ENCODE assay signal across 20 cellular contexts in genomic region chr3:8966150-8966819, GRCh38. TPM values are rescaled to one million over a fixed set of nuclear protein-coding genes. Genes with fewer than 3 reads are reported as not detected.
DNase-seq lines count a peak whose midpoint lies in the region; ATAC-seq, FAIRE-seq and TF ChIP-seq lines count a peak whose summit lies in the region.
"Had no signal": no experiment of that assay in that cellular context is flagged by ENCODE, and none has a peak within 500 bp of the region (broad histone marks: within the 10 kb centered on the region; RNA-seq: fewer than 3 reads in every experiment).

No MANE protein-coding gene starts in this region.

- WGBS in K562 (ENCODE audit: insufficient coverage, low coverage, missing lambda C conversion rate), result 28% methylated on average over 2 of the region's 2 CpGs
- 92% methylated on average over 2 of the region's 2 CpGs for WGBS in mesenchymal stem cell

- H2AFZ ChIP-seq in K562 (ENCODE audit: low read depth, low read length), result no peak overlapping the region
- no peak overlapping the region for H2AFZ ChIP-seq in mesenchymal stem cell (ENCODE audit: low read depth, low read length)

- H3K14ac ChIP-seq in mesenchymal stem cell (ENCODE audit: low read length in 2 of 2), result no peak overlapping the region

- H3K9me1 ChIP-seq in K562 (ENCODE audit: control insufficient read depth, insufficient read depth, low read length), result no peaks in the 10 kb centered on the region

- peaks cover 0 to 11% of the 10 kb centered on the region in 2 experiments; a peak in 4 of 5 replicates for H3K4me1 ChIP-seq in K562 (replicated peaks in 1 of 2; ENCODE audit: control insufficient read depth in 2 of 2, insufficient read depth in 2 of 2, low read length in 2 of 2)
- no peaks in the 10 kb centered on the region for H3K4me1 ChIP-seq in mesenchymal stem cell (ENCODE audit: control insufficient read depth, insufficient read depth, low read depth, low read length)

- CTCF ChIA-PET in K562 (lab: Yijun Ruan, JAX; ENCODE audit: low intra/inter-chr PET ratio), result no interaction called here

- no peak for FAIRE-seq in K562 (lab: Jason Lieb, UNC)
- FAIRE-seq: D721Med, H54, HTR-8/SVneo had no signal

- peaks cover 6 to 20% (median 15%) of the 10 kb centered on the region in 3 donors for H3K4me1 Mint-ChIP-seq in IgD-negative memory B cell
- H3K4me1 Mint-ChIP-seq in stimulated activated naive B cell treated with anti-CD40 and anti-IgM and Interleukin-4, amounts not matched to agents 10 μg/mL and 1 μg/mL and 100 μg/mL, for 72 hours, result peaks cover 12 to 30% of the 10 kb centered on the region in 2 donors

- no peak overlapping the region for H3K4me3 Mint-ChIP-seq in IgD-negative memory B cell
- no peak overlapping the region for H3K4me3 Mint-ChIP-seq in stimulated activated naive B cell treated with anti-CD40 and anti-IgM and Interleukin-4, amounts not matched to agents 10 μg/mL and 1 μg/mL and 100 μg/mL, for 72 hours

- peaks cover 4% of the 10 kb centered on the region for H3K79me1 ChIP-seq in mesenchymal stem cell (replicated peaks; ENCODE audit: low read length, poor library complexity, severe bottlenecking)

- no peaks in the 10 kb centered on the region for H3K9me3 Mint-ChIP-seq in IgD-negative memory B cell
- H3K9me3 Mint-ChIP-seq in stimulated activated naive B cell treated with anti-CD40 and anti-IgM and Interleukin-4, amounts not matched to agents 10 μg/mL and 1 μg/mL and 100 μg/mL, for 72 hours, result no peaks in the 10 kb centered on the region
- H3K9me3 Mint-ChIP-seq: CD8-positive, alpha-beta memory T cell had no signal

- TF ChIP-seq POLR2A in K562 (conservative IDR thresholded peaks at IDR 0.05), result no peak

- H3K27ac ChIP-seq in K562 (ENCODE audit: extremely low read depth, low read depth, low read length) (no peak overlapping the region), mesenchymal stem cell (ENCODE audit: low read length, poor library complexity, severe bottlenecking) (no peak overlapping the region)
- H3K27ac ChIP-seq: SK-N-MC had no signal

- no peak overlapping the region for H3K23ac ChIP-seq in mesenchymal stem cell (ENCODE audit: low read length in 2 of 2)

- H4K8ac ChIP-seq in mesenchymal stem cell (ENCODE audit: low read length), result no peak overlapping the region

- no peaks in the 10 kb centered on the region for H3K9me3 ChIP-seq in K562 (replicated peaks; ENCODE audit: control insufficient read depth, insufficient read depth, low read depth, low read length)
- H3K9me3 ChIP-seq in mesenchymal stem cell (ENCODE audit: control insufficient read depth, low read length), result no peaks in the 10 kb centered on the region

- H4K20me1 ChIP-seq in K562 (replicated peaks; ENCODE audit: control insufficient read depth, insufficient read depth, low read length), result no peaks in the 10 kb centered on the region; the same call in 1 of the 2 replicates

- no peak overlapping the region for H3K4ac ChIP-seq in mesenchymal stem cell (ENCODE audit: low read depth in 1 of 2, low read length in 2 of 2)

- H3K9ac ChIP-seq in K562 (ENCODE audit: insufficient read depth in 1 of 2, low read depth in 2 of 2, low read length in 2 of 2), result no peak overlapping the region
- no peak overlapping the region for H3K9ac ChIP-seq in mesenchymal stem cell (ENCODE audit: low read length)

- H3K36me3 ChIP-seq in K562 (ENCODE audit: control insufficient read depth, insufficient read depth, low read length), result peaks cover 7% of the 10 kb centered on the region; the same call in 1 of the 3 replicates
- no peaks in the 10 kb centered on the region for H3K36me3 ChIP-seq in mesenchymal stem cell (ENCODE audit: control insufficient read depth in 1 of 2, insufficient read depth in 2 of 2, low read depth in 1 of 2, low read length in 2 of 2)

- no TSS peak for BruUV-seq in K562 (replicated peaks; lab: Mats Ljungman, UMichigan)

- H2AK5ac ChIP-seq in mesenchymal stem cell (ENCODE audit: low read length, severe bottlenecking), result peak overlapping the region; percentile 78

- H3K79me2 ChIP-seq in K562 (ENCODE audit: control insufficient read depth, insufficient read depth, low read length), result peaks cover 20% of the 10 kb centered on the region

- intact Hi-C loops in K562 (cut with micrococcal nuclease), result no loop called here

- no peak for DNase-seq in K562 (ENCODE audit: extremely low read depth in 1 of 4, low spot score in 3 of 4)
- DNase-seq in mesenchymal stem cell, result no peak
- DNase-seq in stimulated activated naive B cell treated with anti-CD40 and anti-IgM and Interleukin-4, amounts not matched to agents 10 μg/mL and 1 μg/mL and 100 μg/mL, for 72 hours, result no peak
- DNase-seq in foreskin fibroblast, result no peak
- no peak for DNase-seq in 8988T
- DNase-seq: ACHN; C1 segment of cervical spinal cord; CD8-positive, alpha-beta memory T cell; DMS79; NCI-H1105; NCI-H2081; NCI-H2171 treated with DMSO at 0.1 percent for 48 hours; NCI-H446 treated with DMSO at 0.1 percent for 48 hours; SHP77 had no signal

- no peak overlapping the region for H3K18ac ChIP-seq in mesenchymal stem cell (ENCODE audit: low read depth in 1 of 2, low read length in 2 of 2)

- H2BK120ac ChIP-seq in mesenchymal stem cell (ENCODE audit: low read depth, low read length), result no peak overlapping the region

- H2BK12ac ChIP-seq in mesenchymal stem cell (ENCODE audit: low read length in 2 of 2), result no peak overlapping the region

- H3K4me2 ChIP-seq in K562 (ENCODE audit: insufficient read depth, low read length) (no peak overlapping the region), mesenchymal stem cell (ENCODE audit: low read length, poor library complexity, severe bottlenecking) (no peak overlapping the region)

- no peak for TF ChIP-seq CTCF in K562 (IDR thresholded peaks at IDR 0.05 in 2 of 3, conservative IDR thresholded peaks at IDR 0.05 in 1 of 3; ENCODE audit: insufficient read depth in 2 of 3, low read depth in 1 of 3, low read length in 3 of 3)
- TF ChIP-seq CTCF in foreskin fibroblast (IDR thresholded peaks at IDR 0.05; ENCODE audit: low read depth, low read length), result no peak

- peak overlapping the region in 2 of 3 donors; percentile 62 to 97 for H3K27ac Mint-ChIP-seq in IgD-negative memory B cell
- no peak overlapping the region for H3K27ac Mint-ChIP-seq in stimulated activated naive B cell treated with anti-CD40 and anti-IgM and Interleukin-4, amounts not matched to agents 10 μg/mL and 1 μg/mL and 100 μg/mL, for 72 hours

- H3K36me3 Mint-ChIP-seq in IgD-negative memory B cell, result no peaks in the 10 kb centered on the region
- H3K36me3 Mint-ChIP-seq in stimulated activated naive B cell treated with anti-CD40 and anti-IgM and Interleukin-4, amounts not matched to agents 10 μg/mL and 1 μg/mL and 100 μg/mL, for 72 hours, result peaks cover 4 to 7% of the 10 kb centered on the region in 2 donors

- no peak overlapping the region for H3K4me3 ChIP-seq in K562
- no peak overlapping the region for H3K4me3 ChIP-seq in mesenchymal stem cell (ENCODE audit: insufficient read depth in 1 of 2, low read depth in 1 of 2, low read length in 2 of 2)
- H3K4me3 ChIP-seq in foreskin fibroblast (ENCODE audit: low read depth in 1 of 2, low read length in 2 of 2), result no peak overlapping the region
- H3K4me3 ChIP-seq: SK-N-MC had no signal

- H2BK5ac ChIP-seq in mesenchymal stem cell (ENCODE audit: low read depth, low read length, poor library complexity, severe bottlenecking), result no peak overlapping the region

- no peak overlapping the region for H4K91ac ChIP-seq in mesenchymal stem cell (ENCODE audit: low read length)

- no peak for ATAC-seq in K562
- peak; percentile 17 to 23 for ATAC-seq in stimulated activated naive B cell treated with anti-CD40 and anti-IgM and Interleukin-4, amounts not matched to agents 10 μg/mL and 1 μg/mL and 100 μg/mL, for 72 hours (replicated peaks)
- ATAC-seq in GM21367 (IDR thresholded peaks at IDR 0.05; ENCODE audit: unreplicated experiment), result no peak

- no peak for TF ChIP-seq EP300 in K562 (IDR thresholded peaks at IDR 0.05; ENCODE audit: low read length)

- peaks cover 3 to 14% of the 10 kb centered on the region in 2 experiments; a peak in 4 of 5 replicates for H3K27me3 ChIP-seq in K562 (ENCODE audit: control insufficient read depth in 2 of 2, insufficient read depth in 2 of 2, low read length in 2 of 2)
- peaks cover 13 to 16% of the 10 kb centered on the region in 2 experiments for H3K27me3 ChIP-seq in mesenchymal stem cell (ENCODE audit: control insufficient read depth in 1 of 2, insufficient read depth in 1 of 2, low read length in 2 of 2)

- TF ChIP-seq RAD21 in K562 (CRISPR knock-in tag; conservative IDR thresholded peaks at IDR 0.05 in 1 of 2, IDR thresholded peaks at IDR 0.05 in 1 of 2), result no peak

- in situ Hi-C loops in K562 (cut with MboI), result no loop called here

- no peak overlapping the region for H2BK15ac ChIP-seq in mesenchymal stem cell (ENCODE audit: low read depth, poor library complexity, severe bottlenecking)

- H3K27me3 Mint-ChIP-seq in IgD-negative memory B cell, result peaks cover 9% of the 10 kb centered on the region
- H3K27me3 Mint-ChIP-seq in stimulated activated naive B cell treated with anti-CD40 and anti-IgM and Interleukin-4, amounts not matched to agents 10 μg/mL and 1 μg/mL and 100 μg/mL, for 72 hours, result peaks cover 13 to 19% of the 10 kb centered on the region in 2 donors

- POLR2A ChIA-PET in K562 (lab: Yijun Ruan, JAX), result no interaction called here

TF ChIP-seq in K562, 482 proteins besides CTCF, POLR2A, EP300 and RAD21 (continues in another document):
- TF ChIP-seq BCOR (IDR thresholded peaks at IDR 0.05) (peak; percentile 71; the same call in 1 of the 2 replicates), ESRRA (IDR thresholded peaks at IDR 0.05; ENCODE audit: borderline replicate concordance, low read depth) (peak; percentile 91), RBM25 (IDR thresholded peaks at IDR 0.05; ENCODE audit: low read depth, low read length, severe bottlenecking) (peak; percentile 81)

RNA-seq across cellular contexts. Expression of gene RAD18, which starts 3.0 kb away (rescaled TPM):
- polyA plus RNA-seq in IgD-negative memory B cell, result 15.6 TPM
- 50.6 and 94.1 TPM in 2 replicates for total RNA-seq in K562 (2011; cell fraction: chromatin; rRNA removed; ENCODE audit: low replicate concordance)
- total RNA-seq in K562 (2011; cell fraction: nucleolus; rRNA removed), result 25.5 and 27.8 TPM in 2 replicates
- 43.8 and 68.4 TPM in 2 replicates for total RNA-seq in K562 (2011; cell fraction: nucleoplasm; rRNA removed)
- 20.1 and 26.7 TPM in 2 replicates for total RNA-seq in K562 (2014; rRNA removed)
- 43.4 and 47.6 TPM in 2 replicates for total RNA-seq in K562 (2014; rRNA removed; fragmentation: Illumina TruSeq; extraction: Trizol)
- 31.7 and 34.4 TPM in 2 replicates for total RNA-seq in K562 (2015; rRNA removed; fragmentation: Illumina TruSeq; extraction: Trizol)
- total RNA-seq in K562 (2021), result 49.4 and 55.9 TPM in 2 replicates
- 33.2 and 46.3 TPM in 2 replicates for polyA plus RNA-seq in K562 (2011; rRNA removed)
- 30.6 and 34.2 TPM in 2 replicates for polyA plus RNA-seq in K562 (2011; cell fraction: cytosol; rRNA removed)
- polyA plus RNA-seq in K562 (2011; cell fraction: nucleus; rRNA removed), result 42.3 and 48.7 TPM in 2 replicates
- polyA plus RNA-seq in K562 (2012), result 17.6 and 24.0 TPM in 2 replicates
- 29.3 and 41.4 TPM in 2 replicates for polyA plus RNA-seq in K562 (2014; fragmentation: Illumina TruSeq; extraction: Trizol)
- polyA plus RNA-seq in K562 (2014; fragmentation: Nextera tagmentation; extraction: Ambion mirVana), result 10 to 100 TPM; 19.2 to 23.2 TPM
- 26.3 and 29.1 TPM in 2 replicates for polyA plus RNA-seq in K562 (2014; rRNA removed)
- 52.2 and 61.5 TPM in 2 replicates for polyA minus RNA-seq in K562 (2011; rRNA and poly(A)+ RNA removed)
- polyA minus RNA-seq in K562 (2011; cell fraction: cytosol; rRNA and poly(A)+ RNA removed), result 17.5 and 21.3 TPM in 2 replicates
- polyA minus RNA-seq in K562 (2011; cell fraction: nucleus; rRNA and poly(A)+ RNA removed), result 72.3 and 83.2 TPM in 2 replicates
- 5.3 TPM for polyA plus RNA-seq in mesenchymal stem cell (2013, experiment 1 of 2)
- polyA plus RNA-seq in mesenchymal stem cell (2013, experiment 2 of 2), result 5.5 TPM

Comparison
In these comparisons a context has a peak if more than half of its experiments do, and no peak if none do; other contexts are left out.
1. ATAC-seq: peak in stimulated activated naive B cell treated with anti-CD40 and anti-IgM and Interleukin-4, amounts not matched to agents 10 μg/mL and 1 μg/mL and 100 μg/mL, for 72 hours (2 of 2); none in K562 (single experiment) and GM21367 (single experiment).